ENCODE assay signal across 16 cellular contexts in the genomic region with DNA sequence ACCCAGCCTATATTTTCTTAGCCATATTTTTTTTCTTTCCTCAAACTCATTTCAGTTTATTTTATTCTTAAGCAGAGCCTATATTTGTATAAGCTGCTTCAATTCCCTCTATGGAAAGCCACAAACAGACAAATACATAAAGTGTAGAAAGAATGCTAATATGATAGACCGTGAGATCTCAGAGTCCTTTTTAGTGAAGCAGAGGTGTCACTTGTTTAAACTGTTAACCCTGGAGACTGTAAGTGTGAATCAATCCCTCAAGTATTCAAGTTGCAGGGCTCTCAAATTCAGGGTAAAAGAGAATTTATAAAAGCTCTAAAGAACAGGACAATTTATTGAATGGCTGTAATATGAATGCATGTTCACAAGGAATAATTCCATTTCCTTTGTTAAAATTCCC.
DNase-seq lines count a peak whose midpoint lies in the region; ATAC-seq and TF ChIP-seq lines count a peak whose summit lies in the region.
"Had no signal": no experiment of that assay in that cellular context is flagged by ENCODE, and none has a peak within 500 bp of the region (broad histone marks: within the 10 kb centered on the region; RNA-seq: fewer than 3 reads in every experiment).

No MANE protein-coding gene starts in this region.

- peaks cover 15% of the 10 kb centered on the region for H3K4me1 ChIP-seq in foreskin keratinocyte
- peaks cover 9% of the 10 kb centered on the region for H3K4me1 ChIP-seq in smooth muscle cell (ENCODE audit: low read depth)
- H3K4me1 ChIP-seq: Caco-2 had no signal

- DNase-seq in activated naive CD8-positive, alpha-beta T cell treated with anti-CD3 and anti-CD28 coated beads, Interleukin-2, amount 50 U/mL, for 24 hours = no peak
- no peak for DNase-seq in activated T-helper 1 cell treated with anti-CD3 and anti-CD28 coated beads, Interleukin-12 subunit alpha, Interleukin-12 subunit beta, Interleukin-2, Interleukin-4 antibody, amounts not matched to agents 30 ng/mL and 10 ng/mL and 1 ng/mL, durations not matched to agents 14 hours and 24 hours and 36 hours (ENCODE audit: low spot score)
- no peak for DNase-seq in foreskin keratinocyte
- no peak for DNase-seq in smooth muscle cell (lab: John Stamatoyannopoulos, UW; ENCODE audit: unreplicated experiment)
- DNase-seq in effector CD8-positive, alpha-beta T cell (lab: John Stamatoyannopoulos, UW) = no peak
- DNase-seq in DMS79 (lab: John Stamatoyannopoulos, UW) = no peak
- DNase-seq: Caco-2, KBM-7, NCI-H1436 treated with DMSO at 0.1 percent for 48 hours, NCI-H2029 treated with DMSO at 0.1 percent for 48 hours, NCI-H2171 treated with DMSO at 0.1 percent for 48 hours, NCI-H774 had no signal

- intact Hi-C loops in activated T-helper 1 cell treated with anti-CD3 and anti-CD28 coated beads, Interleukin-12 subunit alpha, Interleukin-12 subunit beta, Interleukin-2, Interleukin-4 antibody, amounts not matched to agents 30 ng/mL and 10 ng/mL and 1 ng/mL, durations not matched to agents 14 hours and 24 hours and 36 hours (cut with micrococcal nuclease) = loop anchor here (2.0 to 5.0 kb wide), 4 partner anchors 130 to 500 kb away; partner anchors contain the start of gene ARL8B

- no peaks in the 10 kb centered on the region for H4K20me1 ChIP-seq in smooth muscle cell (ENCODE audit: low read depth)

- no peaks in the 10 kb centered on the region for H3K9me3 Mint-ChIP-seq in activated naive CD8-positive, alpha-beta T cell (ENCODE audit: low read depth)
- H3K9me3 Mint-ChIP-seq in activated naive CD8-positive, alpha-beta T cell treated with anti-CD3 and anti-CD28 coated beads, Interleukin-2, amount 50 U/mL, for 24 hours = no peaks in the 10 kb centered on the region
- H3K9me3 Mint-ChIP-seq in activated T-helper 1 cell treated with anti-CD3 and anti-CD28 coated beads, Interleukin-12 subunit alpha, Interleukin-12 subunit beta, Interleukin-2, Interleukin-4 antibody, amounts not matched to agents 30 ng/mL and 10 ng/mL and 1 ng/mL, durations not matched to agents 14 hours and 24 hours and 36 hours = peaks cover 11% of the 10 kb centered on the region
- H3K9me3 Mint-ChIP-seq: CD14-positive monocyte had no signal

- no peak overlapping the region for H3K9ac ChIP-seq in smooth muscle cell (ENCODE audit: low read depth)

- H3K27ac ChIP-seq in foreskin keratinocyte (peak overlapping the region; percentile 17), smooth muscle cell (ENCODE audit: low read depth) (peak overlapping the region; percentile 82)
- H3K27ac ChIP-seq: PC-9 had no signal

- no peaks in the 10 kb centered on the region for H3K27me3 Mint-ChIP-seq in activated naive CD8-positive, alpha-beta T cell
- H3K27me3 Mint-ChIP-seq in activated naive CD8-positive, alpha-beta T cell treated with anti-CD3 and anti-CD28 coated beads, Interleukin-2, amount 50 U/mL, for 24 hours = no peaks in the 10 kb centered on the region
- no peaks in the 10 kb centered on the region for H3K27me3 Mint-ChIP-seq in activated T-helper 1 cell treated with anti-CD3 and anti-CD28 coated beads, Interleukin-12 subunit alpha, Interleukin-12 subunit beta, Interleukin-2, Interleukin-4 antibody, amounts not matched to agents 30 ng/mL and 10 ng/mL and 1 ng/mL, durations not matched to agents 14 hours and 24 hours and 36 hours (ENCODE audit: insufficient read depth)

- H3K27ac Mint-ChIP-seq in activated naive CD8-positive, alpha-beta T cell = peak overlapping the region; percentile 41
- H3K27ac Mint-ChIP-seq in activated naive CD8-positive, alpha-beta T cell treated with anti-CD3 and anti-CD28 coated beads, Interleukin-2, amount 50 U/mL, for 24 hours = no peak overlapping the region
- peak overlapping the region; percentile 94 for H3K27ac Mint-ChIP-seq in activated T-helper 1 cell treated with anti-CD3 and anti-CD28 coated beads, Interleukin-12 subunit alpha, Interleukin-12 subunit beta, Interleukin-2, Interleukin-4 antibody, amounts not matched to agents 30 ng/mL and 10 ng/mL and 1 ng/mL, durations not matched to agents 14 hours and 24 hours and 36 hours
- H3K27ac Mint-ChIP-seq: CD14-positive monocyte had no signal

- peaks cover 2% of the 10 kb centered on the region for H3K36me3 Mint-ChIP-seq in activated naive CD8-positive, alpha-beta T cell
- H3K36me3 Mint-ChIP-seq in activated naive CD8-positive, alpha-beta T cell treated with anti-CD3 and anti-CD28 coated beads, Interleukin-2, amount 50 U/mL, for 24 hours (ENCODE audit: low read depth) = no peaks in the 10 kb centered on the region
- H3K36me3 Mint-ChIP-seq in activated T-helper 1 cell treated with anti-CD3 and anti-CD28 coated beads, Interleukin-12 subunit alpha, Interleukin-12 subunit beta, Interleukin-2, Interleukin-4 antibody, amounts not matched to agents 30 ng/mL and 10 ng/mL and 1 ng/mL, durations not matched to agents 14 hours and 24 hours and 36 hours (ENCODE audit: low read depth) = peaks cover 14% of the 10 kb centered on the region
- H3K36me3 Mint-ChIP-seq: CD14-positive monocyte had no signal

- no peak overlapping the region for H2AFZ ChIP-seq in smooth muscle cell (ENCODE audit: low read depth)
- H2AFZ ChIP-seq: PC-9 had no signal

- no peaks in the 10 kb centered on the region for H3K27me3 ChIP-seq in foreskin keratinocyte
- H3K27me3 ChIP-seq in smooth muscle cell (ENCODE audit: low read depth) = no peaks in the 10 kb centered on the region

- H3K4me3 ChIP-seq in smooth muscle cell = no peak overlapping the region
- H3K4me3 ChIP-seq: PC-9 had no signal

- no peak for TF ChIP-seq CTCF in foreskin keratinocyte (conservative IDR thresholded peaks at IDR 0.05)
- no peak for TF ChIP-seq CTCF in smooth muscle cell (IDR thresholded peaks at IDR 0.05; ENCODE audit: borderline replicate concordance, insufficient read depth, poor library complexity, severe bottlenecking)

- H3K4me3 Mint-ChIP-seq in activated naive CD8-positive, alpha-beta T cell = peak overlapping the region; percentile 6
- no peak overlapping the region for H3K4me3 Mint-ChIP-seq in activated naive CD8-positive, alpha-beta T cell treated with anti-CD3 and anti-CD28 coated beads, Interleukin-2, amount 50 U/mL, for 24 hours
- H3K4me3 Mint-ChIP-seq in activated T-helper 1 cell treated with anti-CD3 and anti-CD28 coated beads, Interleukin-12 subunit alpha, Interleukin-12 subunit beta, Interleukin-2, Interleukin-4 antibody, amounts not matched to agents 30 ng/mL and 10 ng/mL and 1 ng/mL, durations not matched to agents 14 hours and 24 hours and 36 hours = no peak overlapping the region
- H3K4me3 Mint-ChIP-seq: CD14-positive monocyte had no signal

- no peaks in the 10 kb centered on the region for H3K36me3 ChIP-seq in smooth muscle cell (ENCODE audit: low read depth)

- peaks cover 3% of the 10 kb centered on the region for H3F3A ChIP-seq in smooth muscle cell (ENCODE audit: low read depth)

- no peak for ATAC-seq in activated naive CD8-positive, alpha-beta T cell treated with anti-CD3 and anti-CD28 coated beads, Interleukin-2, amount 50 U/mL, for 24 hours
- no peak for ATAC-seq in foreskin keratinocyte
- ATAC-seq in GM21723 (IDR thresholded peaks at IDR 0.05; ENCODE audit: unreplicated experiment) = no peak

- no peaks in the 10 kb centered on the region for H3K9me3 ChIP-seq in smooth muscle cell (replicated peaks; ENCODE audit: low read depth)
- H3K9me3 ChIP-seq: Caco-2 had no signal

- H3K79me2 ChIP-seq in smooth muscle cell (ENCODE audit: low read depth) = no peaks in the 10 kb centered on the region

- H3K4me1 Mint-ChIP-seq in activated naive CD8-positive, alpha-beta T cell (ENCODE audit: low read depth) = peaks cover 67% of the 10 kb centered on the region
- peaks cover 74% of the 10 kb centered on the region for H3K4me1 Mint-ChIP-seq in activated naive CD8-positive, alpha-beta T cell treated with anti-CD3 and anti-CD28 coated beads, Interleukin-2, amount 50 U/mL, for 24 hours
- H3K4me1 Mint-ChIP-seq in activated T-helper 1 cell treated with anti-CD3 and anti-CD28 coated beads, Interleukin-12 subunit alpha, Interleukin-12 subunit beta, Interleukin-2, Interleukin-4 antibody, amounts not matched to agents 30 ng/mL and 10 ng/mL and 1 ng/mL, durations not matched to agents 14 hours and 24 hours and 36 hours (ENCODE audit: low read depth) = peaks cover 85% of the 10 kb centered on the region

- 74% methylated on average over 1 of the region's 1 CpG for WGBS in smooth muscle cell (ENCODE audit: low lambda C conversion rate)

- H3K4me2 ChIP-seq in smooth muscle cell = no peak overlapping the region
- H3K4me2 ChIP-seq: PC-9 had no signal
